ENCODE assay signal across 8 cellular contexts in genomic region chr7:23530355-23530754, GRCh38. TPM values are rescaled to one million over a fixed set of nuclear protein-coding genes. Genes with fewer than 3 reads are reported as not detected.
DNase-seq lines count a peak whose midpoint lies in the region; ATAC-seq lines count a peak whose summit lies in the region.

No MANE protein-coding gene starts in this region.

- H3K4me1 ChIP-seq in iPS-18a (ENCODE audit: control insufficient read depth, low read depth, low read length) = peaks cover 31% of the 10 kb centered on the region
- H3K4me1 ChIP-seq in skeletal muscle tissue (ENCODE audit: control insufficient read depth in 3 of 3, insufficient read depth in 3 of 3, low read length in 3 of 3) = peaks cover 4 to 10% (median 9%) of the 10 kb centered on the region in 3 donors

- DNase-seq in activated effector memory CD4-positive, alpha-beta T cell treated with anti-CD3 and anti-CD28 coated beads, Interleukin-2, amount 50 U/mL, for 16 hours = peak; percentile 67
- DNase-seq in activated effector memory CD4-positive, alpha-beta T cell treated with Interleukin-2 at 50 U/mL for 16 hours = no peak
- peak; percentile 56 for DNase-seq in NCI-H748 treated with DMSO at 0.1 percent for 48 hours (lab: John Stamatoyannopoulos, UW)
- DNase-seq in activated naive CD8-positive, alpha-beta T cell treated with anti-CD3 and anti-CD28 coated beads, Interleukin-2, amount 10 ng/mL, durations not matched to agents 7 days and 5 days = no peak

- H3K4me1 Mint-ChIP-seq in activated naive CD8-positive, alpha-beta T cell treated with anti-CD3 and anti-CD28 coated beads, Interleukin-2, amount 10 ng/mL, durations not matched to agents 7 days and 5 days = peaks cover 37% of the 10 kb centered on the region

- H3K36me3 Mint-ChIP-seq in activated naive CD8-positive, alpha-beta T cell treated with anti-CD3 and anti-CD28 coated beads, Interleukin-2, amount 10 ng/mL, durations not matched to agents 7 days and 5 days = peaks cover 7% of the 10 kb centered on the region

- H3K4me3 Mint-ChIP-seq in activated naive CD8-positive, alpha-beta T cell treated with anti-CD3 and anti-CD28 coated beads, Interleukin-2, amount 10 ng/mL, durations not matched to agents 7 days and 5 days = peak overlapping the region; percentile 95

- POLR2A ChIA-PET in activated naive CD8-positive, alpha-beta T cell treated with anti-CD3 and anti-CD28 coated beads, Interleukin-2, amount 10 ng/mL, durations not matched to agents 7 days and 5 days (lab: Charles Lee) = interaction anchor here (0.6 to 1.7 kb wide), 6 partner anchors 10 to 349 kb away, joined by 3 to 29 read pairs (median 5); partner anchors contain the start of gene NUP42

- peak overlapping the region; percentile 100 for H3K9ac ChIP-seq in iPS-18a (ENCODE audit: low read length)
- peak overlapping the region; percentile 98 to 100 (median 99) for H3K9ac ChIP-seq in skeletal muscle tissue (ENCODE audit: low read depth in 1 of 3, low read length in 3 of 3)

- peak overlapping the region; percentile 100 for H3K27ac ChIP-seq in iPS-18a (ENCODE audit: low read length)
- peak overlapping the region; percentile 99 for H3K27ac ChIP-seq in skeletal muscle tissue (ENCODE audit: low read depth, low read length)

- H3K27me3 ChIP-seq in iPS-18a (ENCODE audit: control insufficient read depth, insufficient read depth, low read length) (no peaks in the 10 kb centered on the region), skeletal muscle tissue (ENCODE audit: control insufficient read depth in 3 of 3, insufficient read depth in 3 of 3, low read length in 3 of 3) (no peaks in the 10 kb centered on the region)

- peak overlapping the region; percentile 99 for H3K27ac Mint-ChIP-seq in activated naive CD8-positive, alpha-beta T cell treated with anti-CD3 and anti-CD28 coated beads, Interleukin-2, amount 10 ng/mL, durations not matched to agents 7 days and 5 days

- peak; percentile 40 for ATAC-seq in HG02885 (IDR thresholded peaks at IDR 0.05; ENCODE audit: poor library complexity, unreplicated experiment)
- no peak for ATAC-seq in activated naive CD8-positive, alpha-beta T cell treated with anti-CD3 and anti-CD28 coated beads, Interleukin-2, amount 10 ng/mL, durations not matched to agents 7 days and 5 days (ENCODE audit: low read depth)
- no peak for ATAC-seq in HG03439 (IDR thresholded peaks at IDR 0.05; ENCODE audit: unreplicated experiment)

- no peaks in the 10 kb centered on the region for H3K27me3 Mint-ChIP-seq in activated naive CD8-positive, alpha-beta T cell treated with anti-CD3 and anti-CD28 coated beads, Interleukin-2, amount 10 ng/mL, durations not matched to agents 7 days and 5 days

- H3K4me3 ChIP-seq in iPS-18a (ENCODE audit: low read length) (peak overlapping the region; percentile 99), skeletal muscle tissue (ENCODE audit: low read length in 3 of 3) (peak overlapping the region; percentile 93 to 97 (median 95))

- H3K36me3 ChIP-seq in iPS-18a (ENCODE audit: control insufficient read depth, low read depth, low read length) = peaks cover 4% of the 10 kb centered on the region
- peaks cover 0 to 6% (median 0%) of the 10 kb centered on the region in 3 donors for H3K36me3 ChIP-seq in skeletal muscle tissue (ENCODE audit: control insufficient read depth in 3 of 3, insufficient read depth in 3 of 3, low read length in 3 of 3)

- H3K9me3 ChIP-seq in iPS-18a (ENCODE audit: control insufficient read depth, low read depth, low read length) = no peaks in the 10 kb centered on the region
- no peaks in the 10 kb centered on the region for H3K9me3 ChIP-seq in skeletal muscle tissue (ENCODE audit: control insufficient read depth in 3 of 3, low read length in 3 of 3)

- no peaks in the 10 kb centered on the region for H3K9me3 Mint-ChIP-seq in activated naive CD8-positive, alpha-beta T cell treated with anti-CD3 and anti-CD28 coated beads, Interleukin-2, amount 10 ng/mL, durations not matched to agents 7 days and 5 days

RNA-seq across cellular contexts. Expression of gene TRA2A, which starts 1.4 kb away (rescaled TPM):
- total RNA-seq in activated naive CD8-positive, alpha-beta T cell treated with anti-CD3 and anti-CD28 coated beads, Interleukin-2, amount 10 ng/mL, durations not matched to agents 7 days and 5 days = 100 to 1,000 TPM; 119 to 130 TPM
- 33.9 TPM for total RNA-seq in skeletal muscle tissue

Comparison
In these comparisons a context has a peak if more than half of its experiments do, and no peak if none do; other contexts are left out.
1. DNase-seq: peak in activated effector memory CD4-positive, alpha-beta T cell treated with anti-CD3 and anti-CD28 coated beads, Interleukin-2, amount 50 U/mL, for 16 hours (single experiment) and NCI-H748 treated with DMSO at 0.1 percent for 48 hours (single experiment); none in activated effector memory CD4-positive, alpha-beta T cell treated with Interleukin-2 at 50 U/mL for 16 hours (single experiment) and activated naive CD8-positive, alpha-beta T cell treated with anti-CD3 and anti-CD28 coated beads, Interleukin-2, amount 10 ng/mL, durations not matched to agents 7 days and 5 days (single experiment).